Comparison of ENCODE assay signal across 9 cellular contexts in genomic region chr12:122872815-122873361, GRCh38. TPM values are rescaled to one million over a fixed set of nuclear protein-coding genes. Genes with fewer than 3 reads are reported as not detected.
DNase-seq lines count a peak whose midpoint lies in the region; ATAC-seq lines count a peak whose summit lies in the region.
"Had no signal": no experiment of that assay in that cellular context is flagged by ENCODE, and none has a peak within 500 bp of the region (broad histone marks: within the 10 kb centered on the region; RNA-seq: fewer than 3 reads in every experiment).

No MANE protein-coding gene starts in this region.

- peak; percentile 50 to 79 (median 52) for DNase-seq in NCI-H1417 (lab: John Stamatoyannopoulos, UW)
- no peak for DNase-seq in NCI-H1417 treated with DMSO at 0.1 percent for 48 hours (lab: John Stamatoyannopoulos, UW)
- DNase-seq in SJSA1 (ENCODE audit: low read depth in 1 of 2, low spot score in 2 of 2), result no peak
- DNase-seq in islet precursor cell, result peak; percentile 64
- DNase-seq in activated gamma-delta T cell (lab: John Stamatoyannopoulos, UW), result no peak
- no peak for DNase-seq in NCI-H1105 treated with DMSO at 0.1 percent for 48 hours (lab: John Stamatoyannopoulos, UW)
- DNase-seq: activated CD8-positive, alpha-beta memory T cell treated with anti-CD3 and anti-CD28 coated beads, Interleukin-2, amount 10 ng/mL, durations not matched to agents 7 days and 5 days had no signal

- no peaks in the 10 kb centered on the region for H3K27me3 ChIP-seq in SJSA1 (replicated peaks)

- no peaks in the 10 kb centered on the region for H3K9me3 ChIP-seq in SJSA1 (replicated peaks)

- H3K27ac ChIP-seq in SJSA1, result peak overlapping the region; percentile 66
- H3K27ac ChIP-seq in skin epidermis, result peak overlapping the region in 19 of 21 experiments; percentile 6 to 93 (median 85)

- H3K4me1 ChIP-seq in SJSA1 (replicated peaks), result peaks cover 36% of the 10 kb centered on the region

- H3K4me3 ChIP-seq in SJSA1 (no peak overlapping the region), skin epidermis (no peak overlapping the region)

- H3K36me3 ChIP-seq in SJSA1, result peaks cover 32% of the 10 kb centered on the region

- no peak for ATAC-seq in GM18511 (IDR thresholded peaks at IDR 0.05; ENCODE audit: unreplicated experiment)

RNA-seq across cellular contexts. Expression of gene VPS37B, which starts 23.0 kb away (rescaled TPM):
- total RNA-seq in SJSA1 (2014; rRNA removed; shearing (Covaris generic)), result 11.9 and 31.5 TPM in 2 replicates

RNA-seq across cellular contexts. Expression of gene HIP1R, which starts 37.6 kb away (rescaled TPM):
- 14.7 and 21.7 TPM in 2 replicates for total RNA-seq in SJSA1 (2014; rRNA removed; shearing (Covaris generic))

Comparison
In these comparisons a context has a peak if more than half of its experiments do, and no peak if none do; other contexts are left out.
1. DNase-seq: peak in NCI-H1417 (3 of 3) and islet precursor cell (single experiment); none in NCI-H1417 treated with DMSO at 0.1 percent for 48 hours (single experiment), SJSA1 (0 of 2), activated gamma-delta T cell (single experiment) and NCI-H1105 treated with DMSO at 0.1 percent for 48 hours (single experiment).